Comparison of ENCODE assay signal across 14 cellular contexts in genomic region chr10:33657154-33657900, GRCh38.
DNase-seq lines count a peak whose midpoint lies in the region; ATAC-seq, FAIRE-seq and TF ChIP-seq lines count a peak whose summit lies in the region.
"Had no signal": no experiment of that assay in that cellular context is flagged by ENCODE, and none has a peak within 500 bp of the region (broad histone marks: within the 10 kb centered on the region; RNA-seq: fewer than 3 reads in every experiment).

No MANE protein-coding gene starts in this region.

- DNase-seq in DMS153 (lab: John Stamatoyannopoulos, UW) (peak; percentile 26), HTR-8/SVneo (ENCODE audit: insufficient read length, low spot score) (no peak), iris pigment epithelial cell (ENCODE audit: low read depth) (peak; percentile 22), urothelium cell line (ENCODE audit: low spot score) (no peak)
- DNase-seq: activated CD4-positive, alpha-beta T cell treated with anti-CD3 and anti-CD28 coated beads, Interleukin-2, amount 10 ng/mL, durations not matched to agents 7 days and 5 days; activated T-cell treated with anti-CD3 and anti-CD28 coated beads, Interleukin-2, amount 50 U/mL, for 48 hours; amniotic stem cell; effector CD8-positive, alpha-beta T cell; head of caudate nucleus; NCI-H226 had no signal

- FAIRE-seq in HTR-8/SVneo (lab: Jason Lieb, UNC) = peak; percentile 38
- no peak for FAIRE-seq in urothelium cell line (lab: Jason Lieb, UNC)

- ATAC-seq in SK-N-SH treated with all-trans-retinoic acid at 6 μM for 48 hours (peak; percentile 85), HG03571 (IDR thresholded peaks at IDR 0.05; ENCODE audit: unreplicated experiment) (no peak), HG03432 (IDR thresholded peaks at IDR 0.05; ENCODE audit: unreplicated experiment) (no peak), HG03135 (IDR thresholded peaks at IDR 0.05; ENCODE audit: unreplicated experiment) (no peak)

TF ChIP-seq in SK-N-SH treated with all-trans-retinoic acid at 6 μM for 48 hours, 23 proteins besides CTCF, POLR2A, EP300 and RAD21:
- peak; percentile 87 for TF ChIP-seq ISL1 (CRISPR knock-in tag; IDR thresholded peaks at IDR 0.05)
- no peak for TF ChIP-seq CREB5 (CRISPR knock-in tag; IDR thresholded peaks at IDR 0.05; ENCODE audit: low read depth)

Comparison
In these comparisons a context has a peak if more than half of its experiments do, and no peak if none do; other contexts are left out.
1. DNase-seq: peak in DMS153 (single experiment) and iris pigment epithelial cell (single experiment); none in HTR-8/SVneo (single experiment) and urothelium cell line (single experiment).